Comparison of ENCODE assay signal across 1 cellular context in genomic region chr2:24409700-24410556, GRCh38.
TF ChIP-seq lines count a peak whose summit lies in the region.

No MANE protein-coding gene starts in this region.

TF ChIP-seq in GM12878, 131 proteins besides CTCF, POLR2A, EP300 and RAD21 (continued from another document):
- TF ChIP-seq, protein P1, sequence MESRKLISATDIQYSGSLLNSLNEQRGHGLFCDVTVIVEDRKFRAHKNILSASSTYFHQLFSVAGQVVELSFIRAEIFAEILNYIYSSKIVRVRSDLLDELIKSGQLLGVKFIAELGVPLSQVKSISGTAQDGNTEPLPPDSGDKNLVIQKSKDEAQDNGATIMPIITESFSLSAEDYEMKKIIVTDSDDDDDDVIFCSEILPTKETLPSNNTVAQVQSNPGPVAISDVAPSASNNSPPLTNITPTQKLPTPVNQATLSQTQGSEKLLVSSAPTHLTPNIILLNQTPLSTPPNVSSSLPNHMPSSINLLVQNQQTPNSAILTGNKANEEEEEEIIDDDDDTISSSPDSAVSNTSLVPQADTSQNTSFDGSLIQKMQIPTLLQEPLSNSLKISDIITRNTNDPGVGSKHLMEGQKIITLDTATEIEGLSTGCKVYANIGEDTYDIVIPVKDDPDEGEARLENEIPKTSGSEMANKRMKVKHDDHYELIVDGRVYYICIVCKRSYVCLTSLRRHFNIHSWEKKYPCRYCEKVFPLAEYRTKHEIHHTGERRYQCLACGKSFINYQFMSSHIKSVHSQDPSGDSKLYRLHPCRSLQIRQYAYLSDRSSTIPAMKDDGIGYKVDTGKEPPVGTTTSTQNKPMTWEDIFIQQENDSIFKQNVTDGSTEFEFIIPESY (IDR thresholded peaks at IDR 0.05) = no peak
- TF ChIP-seq SKIL (IDR thresholded peaks at IDR 0.05; ENCODE audit: low read depth, poor library complexity, severe bottlenecking) (peak; percentile 58), RUNX3 (IDR thresholded peaks at IDR 0.05; ENCODE audit: low read length) (peak; percentile 80), STAT3 (IDR thresholded peaks at IDR 0.05; ENCODE audit: low read depth, low read length) (no peak)
